Comparison of ENCODE assay signal across 9 cellular contexts in the genomic region with DNA sequence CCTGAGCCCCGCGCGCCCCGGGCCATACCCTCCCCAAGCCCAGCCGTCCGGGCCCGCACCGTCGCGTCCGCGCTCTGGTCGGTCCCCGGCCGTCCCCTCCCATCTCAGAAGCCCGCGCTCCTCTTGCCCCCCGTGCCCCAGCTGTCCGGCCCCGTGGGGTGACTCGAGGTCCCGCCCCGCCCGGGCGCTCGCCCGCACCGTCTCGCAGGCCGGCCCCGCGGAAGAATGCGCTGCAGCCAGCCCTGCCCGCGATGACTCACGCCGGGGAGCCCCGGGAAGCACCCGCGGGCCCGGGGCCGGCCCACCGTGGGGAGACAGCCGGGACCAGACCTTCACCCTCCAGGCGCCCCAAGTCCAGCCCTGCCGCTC. TPM values are rescaled to one million over a fixed set of nuclear protein-coding genes. Genes with fewer than 3 reads are reported as not detected.
DNase-seq lines count a peak whose midpoint lies in the region; ATAC-seq and TF ChIP-seq lines count a peak whose summit lies in the region.
"Had no signal": no experiment of that assay in that cellular context is flagged by ENCODE, and none has a peak within 500 bp of the region (broad histone marks: within the 10 kb centered on the region; RNA-seq: fewer than 3 reads in every experiment).

No MANE protein-coding gene starts in this region.

- no peaks in the 10 kb centered on the region for H3K27me3 Mint-ChIP-seq in osteocyte (ENCODE audit: unreplicated experiment)

- H3K9me3 ChIP-seq in esophagus squamous epithelium: no peaks in the 10 kb centered on the region

- no peaks in the 10 kb centered on the region for H3K9me3 Mint-ChIP-seq in osteocyte (ENCODE audit: unreplicated experiment)

- DNase-seq in activated gamma-delta T cell (lab: John Stamatoyannopoulos, UW) (peak; percentile 45), activated gamma-delta T cell treated with Interleukin-2 at 50 U/mL for 16 hours (no peak), esophagus squamous epithelium (lab: John Stamatoyannopoulos, UW) (no peak), osteocyte (ENCODE audit: extremely low spot score, unreplicated experiment) (peak; percentile 92)
- peak; percentile 55 for DNase-seq in activated CD4-positive, alpha-beta T cell treated with anti-CD3 and anti-CD28 coated beads for 48 hours

- peaks cover 0 to 37% (median 0%) of the 10 kb centered on the region in 4 donors for H3K27me3 ChIP-seq in esophagus squamous epithelium

- H3K27ac Mint-ChIP-seq in osteocyte (ENCODE audit: unreplicated experiment): peak overlapping the region; percentile 98

- peak overlapping the region; percentile 81 to 93 (median 88) for H3K27ac ChIP-seq in esophagus squamous epithelium

- intact Hi-C loops in esophagus squamous epithelium (cut with DNase I): no loop called here

- H3K4me1 ChIP-seq in esophagus squamous epithelium: peaks cover 33 to 70% (median 35%) of the 10 kb centered on the region in 3 donors

- TF ChIP-seq CTCF in esophagus squamous epithelium (IDR thresholded peaks at IDR 0.05) (no peak), osteocyte (IDR thresholded peaks at IDR 0.05) (no peak)

- no peaks in the 10 kb centered on the region for H3K36me3 ChIP-seq in esophagus squamous epithelium

- peak overlapping the region; percentile 50 to 79 (median 69) for H3K4me3 ChIP-seq in esophagus squamous epithelium

- 0% methylated on average over 1 of the region's 46 CpGs; no CpG with 5 or more reads in 1 of the 2 donors for WGBS in esophagus squamous epithelium, 2 donors

- H3K36me3 Mint-ChIP-seq in osteocyte (ENCODE audit: unreplicated experiment): no peaks in the 10 kb centered on the region
- H3K36me3 Mint-ChIP-seq: brain had no signal

- no peak for TF ChIP-seq POLR2A in esophagus squamous epithelium (IDR thresholded peaks at IDR 0.05)

- ATAC-seq in GM19397 (IDR thresholded peaks at IDR 0.05; ENCODE audit: unreplicated experiment) (no peak), GM18502 (IDR thresholded peaks at IDR 0.05; ENCODE audit: poor library complexity, unreplicated experiment) (no peak), GM19467 (IDR thresholded peaks at IDR 0.05; ENCODE audit: unreplicated experiment) (no peak)

- H3K4me3 Mint-ChIP-seq in osteocyte (ENCODE audit: unreplicated experiment): no peak overlapping the region

- H3K4me1 Mint-ChIP-seq in osteocyte (ENCODE audit: unreplicated experiment): peaks cover 67% of the 10 kb centered on the region

RNA-seq across cellular contexts. Expression of gene PHLDA2, which starts 0.3 kb away (rescaled TPM):
- 10 to 100 TPM; 10.2 to 39.2 (median 22.5) TPM for total RNA-seq in esophagus squamous epithelium
- 89.6 and 96.1 TPM in 2 replicates for total RNA-seq in osteocyte

RNA-seq across cellular contexts. Expression of gene CDKN1C, which starts 43.9 kb away (rescaled TPM):
- total RNA-seq in esophagus squamous epithelium: 10 to 100 TPM in 2 of 4 donors, 1 to 10 TPM in 2; 4.1 to 54.6 (median 20.8) TPM
- 18.1 and 19.2 TPM in 2 replicates for total RNA-seq in osteocyte

Comparison
In these comparisons a context has a peak if more than half of its experiments do, and no peak if none do; other contexts are left out.
1. DNase-seq: peak in activated gamma-delta T cell (single experiment), activated CD4-positive, alpha-beta T cell treated with anti-CD3 and anti-CD28 coated beads for 48 hours (single experiment) and osteocyte (single experiment); none in activated gamma-delta T cell treated with Interleukin-2 at 50 U/mL for 16 hours (single experiment) and esophagus squamous epithelium (single experiment).